ENCODE assay signal across 19 cellular contexts in the genomic region with DNA sequence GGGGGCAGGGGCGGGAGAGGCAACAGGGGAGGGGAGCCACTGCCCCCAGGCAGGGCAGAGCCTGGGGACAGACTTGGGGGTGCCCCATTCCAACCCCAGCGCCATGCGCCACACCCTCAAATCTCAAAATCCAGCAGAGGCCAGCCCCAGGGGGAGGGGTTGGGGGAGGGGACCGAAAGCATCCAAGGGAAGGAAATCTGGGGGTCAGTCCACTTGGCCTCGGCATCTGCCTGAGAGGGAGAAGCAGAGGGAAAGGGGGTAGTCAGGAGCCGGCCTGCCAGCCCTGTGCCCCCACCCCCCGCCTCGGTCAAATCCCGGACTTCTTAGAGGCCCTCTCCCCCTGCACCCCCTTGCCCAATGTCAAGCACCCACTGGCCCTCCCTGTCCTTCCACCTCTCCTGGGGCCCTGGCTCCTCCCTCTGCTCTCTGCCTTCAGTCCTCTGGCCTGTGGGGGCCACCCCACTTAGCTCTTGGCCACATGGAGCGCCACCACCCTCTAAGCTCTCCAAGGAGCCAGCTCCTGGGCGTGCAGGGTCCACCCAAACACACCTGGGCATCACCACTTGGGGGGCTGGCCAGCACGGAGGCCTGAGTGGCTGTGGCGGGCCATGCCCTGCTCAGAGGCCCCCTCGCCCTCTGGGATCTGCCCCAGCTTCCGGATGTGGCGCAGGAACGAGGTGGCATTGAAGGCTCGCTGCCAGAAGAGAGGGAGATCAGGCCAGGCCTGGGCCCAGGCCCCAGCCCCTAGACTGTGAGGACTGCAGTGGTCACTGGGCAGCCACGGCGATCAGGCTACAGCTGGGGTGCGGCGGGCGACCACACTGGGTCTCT. TPM values are rescaled to one million over a fixed set of nuclear protein-coding genes. Genes with fewer than 3 reads are reported as not detected.
"Had no signal": no experiment of that assay in that cellular context is flagged by ENCODE, and none has a peak within 500 bp of the region (broad histone marks: within the 10 kb centered on the region; RNA-seq: fewer than 3 reads in every experiment).

No MANE protein-coding gene starts in this region.

- H3K36me3 ChIP-seq: cardiac muscle cell, gastrocnemius medialis, prostate gland, right atrium auricular region, thoracic aorta, tibial nerve, upper lobe of left lung had no signal

- H3K27ac Mint-ChIP-seq: memory B cell; mesothelial cell of epicardium; nephron progenitor cell; stimulated activated memory B cell treated with anti-CD40 and anti-IgM and Interleukin-4, amounts not matched to agents 10 μg/mL and 1 μg/mL and 100 μg/mL, for 72 hours had no signal

- H3K36me3 Mint-ChIP-seq: stimulated activated memory B cell treated with anti-CD40 and anti-IgM and Interleukin-4, amounts not matched to agents 10 μg/mL and 1 μg/mL and 100 μg/mL, for 72 hours had no signal

- H3K4me3 ChIP-seq: cardiac muscle cell, dorsolateral prefrontal cortex, gastrocnemius medialis, lung, mucosa of descending colon, prostate gland, right atrium auricular region, thoracic aorta, tibial nerve, upper lobe of left lung had no signal

- H2AFZ ChIP-seq: parathyroid adenoma had no signal

- H3K79me2 ChIP-seq: parathyroid adenoma had no signal

- H3K4me1 ChIP-seq: parathyroid adenoma, prostate gland, right atrium auricular region, tibial nerve had no signal

- DNase-seq: effector CD4-positive, alpha-beta T cell; gastrocnemius medialis had no signal

- H3K9me3 ChIP-seq: gastrocnemius medialis, mucosa of descending colon, prostate gland, thoracic aorta, tibial nerve, upper lobe of left lung had no signal

- H3K27ac ChIP-seq: cardiac muscle cell, dorsolateral prefrontal cortex, epithelial cell of prostate, gastrocnemius medialis, parathyroid adenoma, prostate gland, right atrium auricular region, thoracic aorta, tibial nerve, upper lobe of left lung had no signal

- H3K9me3 Mint-ChIP-seq: memory B cell; stimulated activated memory B cell treated with anti-CD40 and anti-IgM and Interleukin-4, amounts not matched to agents 10 μg/mL and 1 μg/mL and 100 μg/mL, for 72 hours had no signal

- H3K4me3 Mint-ChIP-seq: memory B cell; mesothelial cell of epicardium; nephron progenitor cell; stimulated activated memory B cell treated with anti-CD40 and anti-IgM and Interleukin-4, amounts not matched to agents 10 μg/mL and 1 μg/mL and 100 μg/mL, for 72 hours had no signal

- H3K27me3 ChIP-seq: cardiac muscle cell, right atrium auricular region had no signal

RNA-seq across cellular contexts. Expression of gene PNCK, which starts 3.5 kb away (rescaled TPM):
- total RNA-seq: glomerular endothelial cell, skeletal muscle tissue had no signal

RNA-seq across cellular contexts. Expression of gene DUSP9, which starts 23.1 kb away (rescaled TPM):
- total RNA-seq: gastrocnemius medialis, mucosa of descending colon, right atrium auricular region, skeletal muscle tissue, thoracic aorta, tibial nerve had no signal
